ENCODE assay signal across 8 cellular contexts in genomic region chr9:4793412-4794005, GRCh38. TPM values are rescaled to one million over a fixed set of nuclear protein-coding genes. Genes with fewer than 3 reads are reported as not detected.
DNase-seq lines count a peak whose midpoint lies in the region; ATAC-seq, FAIRE-seq and TF ChIP-seq lines count a peak whose summit lies in the region.

No MANE protein-coding gene starts in this region.

- intact Hi-C loops in left ventricle myocardium inferior (cut with micrococcal nuclease): no loop called here
- intact Hi-C loops in Right ventricle myocardium inferior (cut with DNase I): loop anchor here (2.0 kb wide), 1 partner anchor 191 kb away; the partner anchor contains the start of gene JAK2
- intact Hi-C loops in kidney (cut with DNase I): no loop called here

- H3K27ac ChIP-seq in left ventricle myocardium inferior (replicated peaks): peak overlapping the region; percentile 89
- peak overlapping the region; percentile 95 to 96 for H3K27ac ChIP-seq in kidney (ENCODE audit: low read depth in 2 of 2, low read length in 2 of 2)
- H3K27ac ChIP-seq in stomach smooth muscle (ENCODE audit: low read length): peak overlapping the region; percentile 66

- peak overlapping the region; percentile 56 to 85 for H3K27ac Mint-ChIP-seq in activated naive CD4-positive, alpha-beta T cell treated with anti-CD3 and anti-CD28 coated beads, Interleukin-2, amount 50 U/mL, for 72 hours

- H3K9ac ChIP-seq in kidney (ENCODE audit: low read length in 2 of 2): peak overlapping the region; percentile 20 to 56
- H3K9ac ChIP-seq in stomach smooth muscle (ENCODE audit: low read length in 2 of 2): peak overlapping the region; percentile 68 to 72

- no peaks in the 10 kb centered on the region for H3K27me3 ChIP-seq in left ventricle myocardium inferior (ENCODE audit: low read depth)
- H3K27me3 ChIP-seq in stomach smooth muscle (ENCODE audit: control insufficient read depth in 1 of 2, insufficient read depth in 2 of 2, low read length in 2 of 2): no peaks in the 10 kb centered on the region

- DNase-seq in left ventricle myocardium inferior (no peak), Right ventricle myocardium inferior (ENCODE audit: missing footprints) (no peak), kidney (no peak), AG08396 (ENCODE audit: low spot score) (no peak), GM13977 (ENCODE audit: low spot score) (no peak)
- no peak for DNase-seq in activated naive CD4-positive, alpha-beta T cell treated with anti-CD3 and anti-CD28 coated beads, Interleukin-2, amount 50 U/mL, for 72 hours (ENCODE audit: low spot score in 2 of 2)
- DNase-seq in stimulated activated CD4-positive, alpha-beta T cell treated with anti-CD3 and anti-CD28 coated beads, Interleukin-2, amount 100 ng/mL, for 24 hours: no peak

- in situ Hi-C loops in GM13977 (cut with MboI; ENCODE audit: low pct_unique_long_range_greater_than_20kb, low sequenced_read_pairs, unreplicated experiment): no loop called here

- peaks cover 38% of the 10 kb centered on the region for H3K4me1 ChIP-seq in left ventricle myocardium inferior
- H3K4me1 ChIP-seq in kidney (ENCODE audit: control insufficient read depth in 1 of 2, insufficient read depth in 1 of 2, low read depth in 1 of 2, low read length in 2 of 2): peaks cover 9 to 21% of the 10 kb centered on the region in 2 donors
- H3K4me1 ChIP-seq in stomach smooth muscle (ENCODE audit: control insufficient read depth, insufficient read depth, low read length): peaks cover 13% of the 10 kb centered on the region

- ATAC-seq in Right ventricle myocardium inferior: no peak
- no peak for ATAC-seq in activated naive CD4-positive, alpha-beta T cell treated with anti-CD3 and anti-CD28 coated beads, Interleukin-2, amount 50 U/mL, for 72 hours

- H3K36me3 ChIP-seq in left ventricle myocardium inferior: no peaks in the 10 kb centered on the region
- no peaks in the 10 kb centered on the region for H3K36me3 ChIP-seq in kidney (ENCODE audit: control insufficient read depth in 1 of 2, insufficient read depth in 2 of 2, low read length in 2 of 2)
- no peaks in the 10 kb centered on the region for H3K36me3 ChIP-seq in stomach smooth muscle (ENCODE audit: control insufficient read depth in 2 of 2, insufficient read depth in 2 of 2, low read length in 2 of 2)

- H3K9me3 Mint-ChIP-seq in activated naive CD4-positive, alpha-beta T cell treated with anti-CD3 and anti-CD28 coated beads, Interleukin-2, amount 50 U/mL, for 72 hours: peaks cover 0 to 10% of the 10 kb centered on the region in 2 donors

- H3K9me3 ChIP-seq in left ventricle myocardium inferior (replicated peaks): no peaks in the 10 kb centered on the region
- H3K9me3 ChIP-seq in kidney (ENCODE audit: control insufficient read depth in 1 of 2, low read length in 2 of 2): no peaks in the 10 kb centered on the region
- H3K9me3 ChIP-seq in stomach smooth muscle (ENCODE audit: control insufficient read depth in 2 of 2, low read length in 2 of 2): no peaks in the 10 kb centered on the region

- no peak for TF ChIP-seq CTCF in left ventricle myocardium inferior (IDR thresholded peaks at IDR 0.05; ENCODE audit: borderline replicate concordance)
- no peak for TF ChIP-seq CTCF in kidney (IDR thresholded peaks at IDR 0.05; ENCODE audit: borderline replicate concordance, extremely low read depth, insufficient read depth)
- no peak for TF ChIP-seq CTCF in GM13977 (IDR thresholded peaks at IDR 0.05; ENCODE audit: extremely low read depth, insufficient read depth, missing control alignments)

- FAIRE-seq in kidney (lab: Jason Lieb, UNC): no peak

- peaks cover 0 to 17% of the 10 kb centered on the region in 2 donors for H3K36me3 Mint-ChIP-seq in activated naive CD4-positive, alpha-beta T cell treated with anti-CD3 and anti-CD28 coated beads, Interleukin-2, amount 50 U/mL, for 72 hours

- H3K4me3 ChIP-seq in left ventricle myocardium inferior: peak overlapping the region; percentile 96
- H3K4me3 ChIP-seq in kidney (ENCODE audit: low read length in 2 of 2): peak overlapping the region; percentile 75 to 80
- peak overlapping the region; percentile 74 to 93 for H3K4me3 ChIP-seq in stomach smooth muscle (ENCODE audit: low read length in 2 of 2)

RNA-seq across cellular contexts. Expression of gene RCL1, which starts 0.8 kb away (rescaled TPM):
- total RNA-seq in left ventricle myocardium inferior (4.9 TPM), Right ventricle myocardium inferior (5.0 TPM), kidney (22.8 TPM)
- 10 to 100 TPM; 18.2 to 32.0 TPM for total RNA-seq in activated naive CD4-positive, alpha-beta T cell treated with anti-CD3 and anti-CD28 coated beads, Interleukin-2, amount 50 U/mL, for 72 hours
- polyA plus RNA-seq in kidney (ENCODE audit: insufficient read depth, low read depth, low replicate concordance): 15.7 TPM

RNA-seq across cellular contexts. Expression of gene AK3, which starts 52.5 kb away (rescaled TPM):
- total RNA-seq in left ventricle myocardium inferior: 197 TPM
- 198 TPM for total RNA-seq in Right ventricle myocardium inferior
- total RNA-seq in activated naive CD4-positive, alpha-beta T cell treated with anti-CD3 and anti-CD28 coated beads, Interleukin-2, amount 50 U/mL, for 72 hours: 10 to 100 TPM; 37.5 to 44.9 TPM
- 70.9 TPM for total RNA-seq in kidney
- 93.5 TPM for polyA plus RNA-seq in kidney (ENCODE audit: insufficient read depth, low read depth, low replicate concordance)
